ENCODE assay signal across 31 cellular contexts in the genomic region with DNA sequence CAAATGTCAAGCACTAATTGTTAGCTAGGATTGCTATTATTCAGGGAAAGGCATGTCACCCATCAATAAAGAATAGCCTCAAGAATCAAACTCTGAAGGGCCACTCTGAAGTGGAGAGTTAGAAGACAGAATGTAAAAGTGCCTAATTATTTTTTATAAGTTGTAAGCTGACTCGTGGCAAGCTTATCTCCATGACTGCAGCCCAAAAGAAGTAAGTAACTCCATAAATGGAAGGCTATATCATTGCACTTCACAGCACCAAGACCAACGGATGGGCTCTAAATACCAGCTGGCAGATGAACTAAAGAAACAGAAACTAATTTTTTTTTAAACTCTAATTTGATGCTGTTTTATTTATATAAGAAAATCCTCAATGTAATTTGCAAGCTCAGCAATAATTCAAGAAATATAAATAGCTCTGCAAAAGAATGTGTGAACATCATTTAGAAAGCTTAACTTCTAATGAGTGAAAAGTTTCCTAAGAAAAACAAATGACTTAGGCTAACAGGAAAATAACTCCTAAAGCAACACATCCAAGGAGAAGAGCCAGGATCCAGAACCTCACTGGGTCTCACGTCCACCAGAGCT.
A peak's percentile ranks its signal among the peaks of the same experiment; 100 is the strongest.
DNase-seq lines count a peak whose midpoint lies in the region; ATAC-seq, FAIRE-seq and TF ChIP-seq lines count a peak whose summit lies in the region.
"Had no signal": no experiment of that assay in that cellular context is flagged by ENCODE, and none has a peak within 500 bp of the region (broad histone marks: within the 10 kb centered on the region; RNA-seq: fewer than 3 reads in every experiment).

No MANE protein-coding gene starts in this region.

- H3K9me3 ChIP-seq in K562 (replicated peaks; ENCODE audit: control insufficient read depth, insufficient read depth, low read depth, low read length): no peaks in the 10 kb centered on the region
- no peaks in the 10 kb centered on the region for H3K9me3 ChIP-seq in osteoblast (ENCODE audit: low read depth, low read length)
- H3K9me3 ChIP-seq in psoas muscle: no peaks in the 10 kb centered on the region
- H3K9me3 ChIP-seq: Caco-2, left lung, right atrium auricular region, testis had no signal

- no peaks in the 10 kb centered on the region for H3K4me1 ChIP-seq in K562 (replicated peaks in 1 of 2; ENCODE audit: control insufficient read depth in 2 of 2, insufficient read depth in 2 of 2, low read length in 2 of 2)
- peaks cover 24% of the 10 kb centered on the region for H3K4me1 ChIP-seq in osteoblast (ENCODE audit: insufficient read depth, low read length)
- H3K4me1 ChIP-seq in psoas muscle: peaks cover 5% of the 10 kb centered on the region
- H3K4me1 ChIP-seq: testis had no signal

- H3K9me1 ChIP-seq in K562 (ENCODE audit: control insufficient read depth, insufficient read depth, low read length): no peaks in the 10 kb centered on the region

- ATAC-seq in K562 (no peak), psoas muscle (no peak), GM21515 (IDR thresholded peaks at IDR 0.05; ENCODE audit: unreplicated experiment) (no peak)
- ATAC-seq: stimulated activated naive CD8-positive, alpha-beta T cell treated with anti-CD3 and anti-CD28 coated beads, Interleukin-15, Interleukin-2, amounts not matched to agents 100 U/mL and 50 U/mL, for 24 hours; T-helper 17 cell had no signal

- FAIRE-seq in K562 (lab: Jason Lieb, UNC): no peak
- FAIRE-seq in HTR-8/SVneo (lab: Jason Lieb, UNC): no peak

- H3K27ac ChIP-seq in K562 (ENCODE audit: extremely low read depth, low read depth, low read length) (no peak overlapping the region), osteoblast (ENCODE audit: low read depth, low read length) (no peak overlapping the region), psoas muscle (no peak overlapping the region)
- H3K27ac ChIP-seq: 22Rv1, left lung, neural progenitor cell, right atrium auricular region, testis had no signal

- H3K79me2 ChIP-seq in K562 (ENCODE audit: control insufficient read depth, insufficient read depth, low read length) (no peaks in the 10 kb centered on the region), osteoblast (ENCODE audit: insufficient read depth, low read length) (no peaks in the 10 kb centered on the region)

- no peak overlapping the region for H3K9ac ChIP-seq in K562 (ENCODE audit: insufficient read depth in 1 of 2, low read depth in 2 of 2, low read length in 2 of 2)
- H3K9ac ChIP-seq: neural progenitor cell had no signal

- H3K36me3 ChIP-seq in K562 (ENCODE audit: control insufficient read depth, insufficient read depth, low read length) (no peaks in the 10 kb centered on the region), osteoblast (ENCODE audit: insufficient read depth, low read length) (no peaks in the 10 kb centered on the region), psoas muscle (ENCODE audit: insufficient read depth in 1 of 2, low read depth in 1 of 2) (no peaks in the 10 kb centered on the region)
- H3K36me3 ChIP-seq: left lung, neural progenitor cell, right atrium auricular region had no signal

- POLR2A ChIA-PET in K562 (lab: Yijun Ruan, JAX): interaction anchor here (0.7 kb wide), 1 partner anchor 23 kb away, joined by 3 read pairs; no protein-coding TSS in a partner anchor

- H3K4me3 ChIP-seq in K562 (no peak overlapping the region), osteoblast (ENCODE audit: insufficient read depth, low read length) (no peak overlapping the region), psoas muscle (no peak overlapping the region)
- H3K4me3 ChIP-seq: left lung, neural progenitor cell, right atrium auricular region, testis had no signal

- DNase-seq in NCI-H1105 treated with DMSO at 0.1 percent for 48 hours (lab: John Stamatoyannopoulos, UW) (peak; percentile 72), NCI-H1105 (lab: John Stamatoyannopoulos, UW) (no peak), NCI-H2227 (lab: John Stamatoyannopoulos, UW; ENCODE audit: unreplicated experiment) (peak; percentile 15), K562 (ENCODE audit: extremely low read depth in 1 of 4, low spot score in 3 of 4) (no peak), osteoblast (ENCODE audit: insufficient read length, low spot score, missing footprints) (no peak), psoas muscle (no peak), HTR-8/SVneo (ENCODE audit: insufficient read length, low spot score) (no peak)
- DNase-seq: activated CD4-positive, alpha-beta memory T cell treated with anti-CD3 and anti-CD28 coated beads, Interleukin-2, amount 10 ng/mL, durations not matched to agents 7 days and 5 days; activated CD4-positive, alpha-beta T cell treated with anti-CD3 and anti-CD28 coated beads for 1 hour; activated CD8-positive, alpha-beta memory T cell treated with anti-CD3 and anti-CD28 coated beads, Interleukin-2, amount 50 U/mL, for 48 hours; activated naive CD4-positive, alpha-beta T cell treated with anti-CD3 and anti-CD28 coated beads, Interleukin-2, amount 50 U/mL, for 16 hours; amniotic stem cell; Caco-2; DMS53; GF-D8; glutamatergic neuron; islet precursor cell; KG1; left lung; NCI-H1436; NCI-H2081; NCI-H526 treated with DMSO at 0.1 percent for 48 hours; SHP77; stimulated activated CD4-positive, alpha-beta T cell treated with anti-CD3 and anti-CD28 coated beads, Interleukin-2, amount 100 ng/mL, for 24 hours; stimulated activated naive CD8-positive, alpha-beta T cell treated with anti-CD3 and anti-CD28 coated beads, Interleukin-15, Interleukin-2, amounts not matched to agents 100 U/mL and 50 U/mL, for 24 hours; T-helper 17 cell; testis had no signal

- TF ChIP-seq POLR2A in K562 (conservative IDR thresholded peaks at IDR 0.05): no peak

- intact Hi-C loops in K562 (cut with micrococcal nuclease) (loop anchor here (5.0 kb wide), 1 partner anchor 88 kb away; no protein-coding TSS in a partner anchor), psoas muscle (cut with DNase I) (loop anchor here in 1 of 2 donors (5.0 kb wide), 1 partner anchor 168 kb away; a partner anchor contains a TSS)

- in situ Hi-C loops in K562 (cut with MboI): loop anchor here (10.0 kb wide), 1 partner anchor 550 kb away; no protein-coding TSS in a partner anchor

- 3% methylated on average over 3 of the region's 3 CpGs for WGBS in K562 (ENCODE audit: insufficient coverage, low coverage, missing lambda C conversion rate)
- WGBS in psoas muscle, 3 donors: 49 to 59% (median 52%) methylated on average over 3 of the region's 3 CpGs

- TF ChIP-seq RAD21 in K562 (CRISPR knock-in tag; conservative IDR thresholded peaks at IDR 0.05 in 1 of 2, IDR thresholded peaks at IDR 0.05 in 1 of 2): no peak

- TF ChIP-seq EP300 in K562 (IDR thresholded peaks at IDR 0.05; ENCODE audit: low read length): no peak

- H2AFZ ChIP-seq in K562 (ENCODE audit: low read depth, low read length) (no peak overlapping the region), osteoblast (ENCODE audit: low read length) (no peak overlapping the region)
- H2AFZ ChIP-seq: neural progenitor cell had no signal

- CTCF ChIA-PET in K562 (lab: Yijun Ruan, JAX; ENCODE audit: low intra/inter-chr PET ratio): no interaction called here

- no peaks in the 10 kb centered on the region for H4K20me1 ChIP-seq in K562 (replicated peaks; ENCODE audit: control insufficient read depth, insufficient read depth, low read length)
- no peaks in the 10 kb centered on the region for H4K20me1 ChIP-seq in osteoblast (ENCODE audit: insufficient read depth, low read length)

- TF ChIP-seq CTCF in K562 (IDR thresholded peaks at IDR 0.05 in 2 of 3, conservative IDR thresholded peaks at IDR 0.05 in 1 of 3; ENCODE audit: insufficient read depth in 2 of 3, low read depth in 1 of 3, low read length in 3 of 3): no peak
- TF ChIP-seq CTCF in osteoblast (IDR thresholded peaks at IDR 0.05; ENCODE audit: extremely low read depth, low read depth, low read length): no peak
- no peak for TF ChIP-seq CTCF in psoas muscle (IDR thresholded peaks at IDR 0.05)

- no TSS peak for BruUV-seq in K562 (replicated peaks; lab: Mats Ljungman, UMichigan)

- H3K4me2 ChIP-seq in K562 (ENCODE audit: insufficient read depth, low read length): no peak overlapping the region
- peak overlapping the region; percentile 11 for H3K4me2 ChIP-seq in osteoblast (ENCODE audit: insufficient read depth, low read length)
- H3K4me2 ChIP-seq: neural progenitor cell had no signal

- H3K27me3 ChIP-seq in K562 (ENCODE audit: control insufficient read depth in 2 of 2, insufficient read depth in 2 of 2, low read length in 2 of 2) (no peaks in the 10 kb centered on the region), osteoblast (ENCODE audit: insufficient read depth, low read length) (no peaks in the 10 kb centered on the region), psoas muscle (ENCODE audit: insufficient read depth in 3 of 3, low read length in 2 of 3) (no peaks in the 10 kb centered on the region)
- H3K27me3 ChIP-seq: left lung, neural progenitor cell, right atrium auricular region, testis had no signal

TF ChIP-seq in K562, 482 proteins besides CTCF, POLR2A, EP300 and RAD21:
- TF ChIP-seq ETV5 (CRISPR knock-in tag; IDR thresholded peaks at IDR 0.05; ENCODE audit: low read depth): no peak
- TF ChIP-seq MAFG (tag; conservative IDR thresholded peaks at IDR 0.05): peak; percentile 89
- peak; percentile 93 for TF ChIP-seq ZNF316 (IDR thresholded peaks at IDR 0.05)
- peak; percentile 97 for TF ChIP-seq MAFK (IDR thresholded peaks at IDR 0.05; ENCODE audit: low read length)
- TF ChIP-seq MAFF (IDR thresholded peaks at IDR 0.05; ENCODE audit: low read length): peak; percentile 96
- TF ChIP-seq C11orf30 (IDR thresholded peaks at IDR 0.05; ENCODE audit: low read depth): peak; percentile 84
- no peak for TF ChIP-seq ZNF766 (CRISPR knock-in tag; conservative IDR thresholded peaks at IDR 0.05)

Comparison
In these comparisons a context has a peak if more than half of its experiments do, and no peak if none do; other contexts are left out.
1. DNase-seq: peak in NCI-H1105 treated with DMSO at 0.1 percent for 48 hours (single experiment) and NCI-H2227 (single experiment); none in NCI-H1105 (single experiment), K562 (0 of 4), osteoblast (single experiment), psoas muscle (0 of 2) and HTR-8/SVneo (single experiment).